In genomic region chr10:126090911-126091728, GRCh38 we compare ENCODE assay signal across 1 cellular context.
TF ChIP-seq lines count a peak whose summit lies in the region.

No MANE protein-coding gene starts in this region.

TF ChIP-seq in WTC11, 78 proteins besides CTCF, POLR2A, EP300 and RAD21 (continued from another document):
- TF ChIP-seq ATF3 (CRISPR knock-in tag; conservative IDR thresholded peaks at IDR 0.05) (no peak), PRRX2 (CRISPR knock-in tag; IDR thresholded peaks at IDR 0.05) (no peak)
